In genomic region chr1:37692834-37693175, GRCh38 we compare ENCODE assay signal across 8 cellular contexts. TPM values are rescaled to one million over a fixed set of nuclear protein-coding genes. Genes with fewer than 3 reads are reported as not detected.
A peak's percentile ranks its signal among the peaks of the same experiment; 100 is the strongest.
DNase-seq lines count a peak whose midpoint lies in the region; ATAC-seq and TF ChIP-seq lines count a peak whose summit lies in the region.

No MANE protein-coding gene starts in this region.

- H3K4me1 ChIP-seq in ES-I3 (ENCODE audit: insufficient read depth, low read length) (peaks cover 7% of the 10 kb centered on the region), NT2/D1 (ENCODE audit: insufficient read depth, insufficient read length) (peaks cover 7% of the 10 kb centered on the region), trophoblast cell (ENCODE audit: control insufficient read depth in 1 of 2, insufficient read depth in 2 of 2, low read length in 2 of 2) (peaks cover 12 to 15% of the 10 kb centered on the region in 2 experiments)

- H3K9ac ChIP-seq in ES-I3 (ENCODE audit: low read depth, low read length) (peak overlapping the region; percentile 82), NT2/D1 (ENCODE audit: insufficient read length, low read depth) (peak overlapping the region; percentile 94), trophoblast cell (ENCODE audit: low read length) (peak overlapping the region; percentile 91)

- no peak overlapping the region for H4K12ac ChIP-seq in trophoblast cell (ENCODE audit: low read depth, low read length)

- H3K79me1 ChIP-seq in trophoblast cell (ENCODE audit: low read length), result peaks cover 8% of the 10 kb centered on the region

- peak overlapping the region; percentile 27 for H2AFZ ChIP-seq in trophoblast cell (ENCODE audit: insufficient read depth, low read length, poor library complexity)

- no CpG with 5 or more reads among the region's 16 CpGs for WGBS in trophoblast cell (ENCODE audit: extremely low coverage, insufficient coverage, insufficient read length)

- no peak overlapping the region for H2BK12ac ChIP-seq in trophoblast cell (ENCODE audit: low read length)

- H4K91ac ChIP-seq in trophoblast cell (ENCODE audit: low read depth, low read length), result peak overlapping the region; percentile 22

- no peak overlapping the region for H3K27ac ChIP-seq in trophoblast cell (ENCODE audit: low read depth, low read length)

- no peak overlapping the region for H2AK5ac ChIP-seq in trophoblast cell (ENCODE audit: low read length)

- H3K4me2 ChIP-seq in trophoblast cell (ENCODE audit: low read length), result peak overlapping the region; percentile 88

- H3K4ac ChIP-seq in trophoblast cell (ENCODE audit: low read depth, low read length), result peak overlapping the region; percentile 14

- DNase-seq in NT2/D1 (ENCODE audit: low read depth, low spot score), result no peak
- no peak for DNase-seq in epithelial cell of proximal tubule (ENCODE audit: low read depth)
- no peak for DNase-seq in trophoblast cell
- no peak for DNase-seq in DMS114 treated with DMSO at 0.1 percent for 48 hours (lab: John Stamatoyannopoulos, UW; ENCODE audit: unreplicated experiment)
- no peak for DNase-seq in kidney tubule cell (ENCODE audit: low spot score)
- no peak for DNase-seq in amniotic stem cell (lab: John Stamatoyannopoulos, UW)

- H3K36me3 ChIP-seq in ES-I3 (ENCODE audit: insufficient read depth, low read length) (peaks cover 3% of the 10 kb centered on the region; the same call in 1 of the 2 replicates), NT2/D1 (ENCODE audit: insufficient read depth, insufficient read length, low read length) (peaks cover 57% of the 10 kb centered on the region), trophoblast cell (ENCODE audit: control insufficient read depth in 1 of 2, insufficient read depth in 2 of 2, low read length in 2 of 2) (peaks cover 4 to 19% of the 10 kb centered on the region in 2 experiments)

- peaks cover 15% of the 10 kb centered on the region for H3K27me3 ChIP-seq in NT2/D1 (ENCODE audit: insufficient read depth, insufficient read length)
- no peaks in the 10 kb centered on the region for H3K27me3 ChIP-seq in trophoblast cell (ENCODE audit: insufficient read depth, low read length)

- H3K9me3 ChIP-seq in ES-I3 (ENCODE audit: control insufficient read depth, insufficient read depth, low read length), result no peaks in the 10 kb centered on the region
- H3K9me3 ChIP-seq in NT2/D1 (ENCODE audit: insufficient read depth, low read length), result no peaks in the 10 kb centered on the region
- peaks cover 2% of the 10 kb centered on the region for H3K9me3 ChIP-seq in trophoblast cell (ENCODE audit: insufficient read depth, low read depth, low read length)

- H2BK5ac ChIP-seq in trophoblast cell (ENCODE audit: low read depth, low read length, poor library complexity), result no peak overlapping the region

- H3K4me3 ChIP-seq in NT2/D1 (ENCODE audit: insufficient read length, low read depth) (peak overlapping the region; percentile 98), epithelial cell of proximal tubule (ENCODE audit: low read depth, low read length) (peak overlapping the region; percentile 96), trophoblast cell (ENCODE audit: low read depth, low read length) (peak overlapping the region; percentile 100)

- no peak overlapping the region for H2BK120ac ChIP-seq in trophoblast cell (ENCODE audit: insufficient read depth, low read length, poor library complexity)

- H3K79me2 ChIP-seq in trophoblast cell (ENCODE audit: control insufficient read depth, insufficient read depth, low read length, poor library complexity), result peaks cover 10% of the 10 kb centered on the region

- no peak overlapping the region for H4K8ac ChIP-seq in trophoblast cell (ENCODE audit: low read depth, low read length)

- H3K23ac ChIP-seq in trophoblast cell (ENCODE audit: low read length), result no peak overlapping the region

- no peak for ATAC-seq in HG02763 (IDR thresholded peaks at IDR 0.05; ENCODE audit: unreplicated experiment)

- peak overlapping the region; percentile 48 for H3K18ac ChIP-seq in trophoblast cell (ENCODE audit: low read length)

- no peak for TF ChIP-seq CTCF in epithelial cell of proximal tubule (conservative IDR thresholded peaks at IDR 0.05; ENCODE audit: low read depth, low read length)

- peak overlapping the region; percentile 59 for H3K14ac ChIP-seq in trophoblast cell (ENCODE audit: low read length)

RNA-seq across cellular contexts. Expression of gene CDCA8, which starts 0.5 kb away (rescaled TPM):
- total RNA-seq in epithelial cell of proximal tubule, result 42.2 and 60.0 TPM in 2 replicates
- 32.7 and 35.1 TPM in 2 replicates for polyA plus RNA-seq in trophoblast cell (2013)

RNA-seq across cellular contexts. Expression of gene RSPO1, which starts 58.1 kb away (rescaled TPM):
- not detected in 2 replicates for total RNA-seq in epithelial cell of proximal tubule
- 0.01 and 0.03 TPM in 2 replicates for polyA plus RNA-seq in trophoblast cell (2013)
